Comparison of ENCODE assay signal across 1 cellular context in genomic region chr9:75455444-75455921, GRCh38.
TF ChIP-seq lines count a peak whose summit lies in the region.

No MANE protein-coding gene starts in this region.

TF ChIP-seq in H1, 55 proteins besides CTCF, POLR2A, EP300 and RAD21 (continued from another document):
- TF ChIP-seq CHD7 (IDR thresholded peaks at IDR 0.05; ENCODE audit: insufficient replicate concordance, low read length) (no peak), SP2 (IDR thresholded peaks at IDR 0.05; ENCODE audit: low read length) (no peak), ASH2L (IDR thresholded peaks at IDR 0.05; ENCODE audit: low read length) (no peak), RBBP5 (IDR thresholded peaks at IDR 0.05; ENCODE audit: borderline replicate concordance, low read depth, low read length) (no peak)
- TF ChIP-seq, protein P1, sequence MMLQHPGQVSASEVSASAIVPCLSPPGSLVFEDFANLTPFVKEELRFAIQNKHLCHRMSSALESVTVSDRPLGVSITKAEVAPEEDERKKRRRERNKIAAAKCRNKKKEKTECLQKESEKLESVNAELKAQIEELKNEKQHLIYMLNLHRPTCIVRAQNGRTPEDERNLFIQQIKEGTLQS (IDR thresholded peaks at IDR 0.05; ENCODE audit: insufficient read depth, low read depth, low read length) = no peak
